In genomic region chr19:18433039-18433691, GRCh38 we compare ENCODE assay signal across 8 cellular contexts. TPM values are rescaled to one million over a fixed set of nuclear protein-coding genes. Genes with fewer than 3 reads are reported as not detected.
DNase-seq lines count a peak whose midpoint lies in the region; ATAC-seq, FAIRE-seq and TF ChIP-seq lines count a peak whose summit lies in the region.

No MANE protein-coding gene starts in this region.

- H3K9me3 ChIP-seq in kidney (ENCODE audit: control insufficient read depth in 1 of 2, low read length in 2 of 2) = no peaks in the 10 kb centered on the region

- H3K27ac ChIP-seq in kidney (ENCODE audit: low read depth in 2 of 2, low read length in 2 of 2) = peak overlapping the region; percentile 11 to 47
- H3K27ac ChIP-seq in urinary bladder (ENCODE audit: low read depth) = peak overlapping the region; percentile 39

- H3K4me3 ChIP-seq in kidney (ENCODE audit: low read length in 2 of 2) (peak overlapping the region in 1 of 2 donors; percentile 37), urinary bladder (ENCODE audit: low read depth, low read length) (peak overlapping the region; percentile 63)

- no peak overlapping the region for H3K27ac Mint-ChIP-seq in natural killer cell
- no peak overlapping the region for H3K27ac Mint-ChIP-seq in natural killer cell treated with Interleukin-12 subunit alpha and Interleukin-12 subunit beta and Interleukin-15 and Interleukin-18, amount 100 ng/mL, for 72 hours
- H3K27ac Mint-ChIP-seq in activated naive CD8-positive, alpha-beta T cell treated with anti-CD3 and anti-CD28 coated beads, Interleukin-2, amount 50 U/mL, for 24 hours = peak overlapping the region; percentile 52

- H3K4me3 Mint-ChIP-seq in natural killer cell = peak overlapping the region; percentile 35
- H3K4me3 Mint-ChIP-seq in natural killer cell treated with Interleukin-12 subunit alpha and Interleukin-12 subunit beta and Interleukin-15 and Interleukin-18, amount 100 ng/mL, for 72 hours = no peak overlapping the region
- peak overlapping the region; percentile 49 for H3K4me3 Mint-ChIP-seq in activated naive CD8-positive, alpha-beta T cell treated with anti-CD3 and anti-CD28 coated beads, Interleukin-2, amount 50 U/mL, for 24 hours

- H3K9me3 Mint-ChIP-seq in natural killer cell = no peaks in the 10 kb centered on the region
- H3K9me3 Mint-ChIP-seq in natural killer cell treated with Interleukin-12 subunit alpha and Interleukin-12 subunit beta and Interleukin-15 and Interleukin-18, amount 100 ng/mL, for 72 hours = no peaks in the 10 kb centered on the region
- no peaks in the 10 kb centered on the region for H3K9me3 Mint-ChIP-seq in activated naive CD8-positive, alpha-beta T cell treated with anti-CD3 and anti-CD28 coated beads, Interleukin-2, amount 50 U/mL, for 24 hours

- intact Hi-C loops in natural killer cell (cut with micrococcal nuclease) (no loop called here), kidney (cut with DNase I) (no loop called here)

- H3K36me3 ChIP-seq in kidney (ENCODE audit: control insufficient read depth in 1 of 2, insufficient read depth in 2 of 2, low read length in 2 of 2) = no peaks in the 10 kb centered on the region
- no peaks in the 10 kb centered on the region for H3K36me3 ChIP-seq in urinary bladder (ENCODE audit: insufficient read depth)

- H3K9ac ChIP-seq in kidney (ENCODE audit: low read length in 2 of 2) = peak overlapping the region in 1 of 2 donors; percentile 34

- H3K27me3 Mint-ChIP-seq in natural killer cell (ENCODE audit: low read depth in 2 of 2) = no peaks in the 10 kb centered on the region
- H3K27me3 Mint-ChIP-seq in natural killer cell treated with Interleukin-12 subunit alpha and Interleukin-12 subunit beta and Interleukin-15 and Interleukin-18, amount 100 ng/mL, for 72 hours = no peaks in the 10 kb centered on the region
- H3K27me3 Mint-ChIP-seq in activated naive CD8-positive, alpha-beta T cell treated with anti-CD3 and anti-CD28 coated beads, Interleukin-2, amount 50 U/mL, for 24 hours = no peaks in the 10 kb centered on the region

- peaks cover 0 to 29% of the 10 kb centered on the region in 2 donors for H3K4me1 Mint-ChIP-seq in natural killer cell
- peaks cover 0 to 13% of the 10 kb centered on the region in 2 donors for H3K4me1 Mint-ChIP-seq in natural killer cell treated with Interleukin-12 subunit alpha and Interleukin-12 subunit beta and Interleukin-15 and Interleukin-18, amount 100 ng/mL, for 72 hours (ENCODE audit: low read depth in 2 of 2)
- H3K4me1 Mint-ChIP-seq in activated naive CD8-positive, alpha-beta T cell treated with anti-CD3 and anti-CD28 coated beads, Interleukin-2, amount 50 U/mL, for 24 hours = peaks cover 31% of the 10 kb centered on the region

- 12% methylated on average over 54 of the region's 56 CpGs for WGBS in urinary bladder

- DNase-seq in natural killer cell = no peak
- DNase-seq in natural killer cell treated with Interleukin-12 subunit alpha and Interleukin-12 subunit beta and Interleukin-15 and Interleukin-18, amount 100 ng/mL, for 72 hours (ENCODE audit: low spot score) = no peak
- DNase-seq in activated naive CD8-positive, alpha-beta T cell treated with anti-CD3 and anti-CD28 coated beads, Interleukin-2, amount 50 U/mL, for 24 hours = no peak
- DNase-seq in kidney = peak; percentile 87
- DNase-seq in cerebellar nuclear complex (lab: John Stamatoyannopoulos, UW) = no peak

- no peak for FAIRE-seq in kidney (lab: Jason Lieb, UNC)

- ATAC-seq in natural killer cell = no peak
- ATAC-seq in natural killer cell treated with Interleukin-12 subunit alpha and Interleukin-12 subunit beta and Interleukin-15 and Interleukin-18, amount 100 ng/mL, for 72 hours = no peak
- ATAC-seq in activated naive CD8-positive, alpha-beta T cell treated with anti-CD3 and anti-CD28 coated beads, Interleukin-2, amount 50 U/mL, for 24 hours = no peak
- no peak for ATAC-seq in GM18520 (IDR thresholded peaks at IDR 0.05; ENCODE audit: unreplicated experiment)
- no peak for ATAC-seq in HG02610 (IDR thresholded peaks at IDR 0.05; ENCODE audit: unreplicated experiment)

- TF ChIP-seq CTCF in natural killer cell (IDR thresholded peaks at IDR 0.05) (no peak), kidney (IDR thresholded peaks at IDR 0.05; ENCODE audit: borderline replicate concordance, extremely low read depth, insufficient read depth) (no peak)

- no peaks in the 10 kb centered on the region for H3K36me3 Mint-ChIP-seq in natural killer cell
- H3K36me3 Mint-ChIP-seq in natural killer cell treated with Interleukin-12 subunit alpha and Interleukin-12 subunit beta and Interleukin-15 and Interleukin-18, amount 100 ng/mL, for 72 hours = no peaks in the 10 kb centered on the region
- H3K36me3 Mint-ChIP-seq in activated naive CD8-positive, alpha-beta T cell treated with anti-CD3 and anti-CD28 coated beads, Interleukin-2, amount 50 U/mL, for 24 hours (ENCODE audit: low read depth) = peaks cover 3% of the 10 kb centered on the region

- H3K4me1 ChIP-seq in kidney (ENCODE audit: control insufficient read depth in 1 of 2, insufficient read depth in 1 of 2, low read depth in 1 of 2, low read length in 2 of 2) = peaks cover 0 to 5% of the 10 kb centered on the region in 2 donors
- H3K4me1 ChIP-seq in urinary bladder (ENCODE audit: insufficient read depth) = peaks cover 1% of the 10 kb centered on the region

RNA-seq across cellular contexts. Expression of gene ISYNA1, which starts 4.8 kb away (rescaled TPM):
- total RNA-seq in natural killer cell (10 to 100 TPM; 39.7 to 53.6 (median 40.1) TPM), kidney (68.6 TPM), urinary bladder (26.0 TPM)
- 10 to 100 TPM; 19.0 to 25.6 TPM for total RNA-seq in natural killer cell treated with Interleukin-12 subunit alpha and Interleukin-12 subunit beta and Interleukin-15 and Interleukin-18, amount 100 ng/mL, for 72 hours
- polyA plus RNA-seq in kidney (ENCODE audit: insufficient read depth, low read depth, low replicate concordance) (101 TPM), urinary bladder (35.6 TPM)

RNA-seq across cellular contexts. Expression of gene SSBP4, which starts 14.0 kb away (rescaled TPM):
- 100 to 1,000 TPM; 137 to 169 (median 158) TPM for total RNA-seq in natural killer cell
- total RNA-seq in natural killer cell treated with Interleukin-12 subunit alpha and Interleukin-12 subunit beta and Interleukin-15 and Interleukin-18, amount 100 ng/mL, for 72 hours = 100 to 1,000 TPM; 112 to 271 TPM
- total RNA-seq in kidney = 64.9 TPM
- polyA plus RNA-seq in kidney (ENCODE audit: insufficient read depth, low read depth, low replicate concordance) = 74.9 TPM
- 28.8 TPM for total RNA-seq in urinary bladder
- polyA plus RNA-seq in urinary bladder = 81.3 TPM

RNA-seq across cellular contexts. Expression of gene LRRC25, which starts 35.7 kb away (rescaled TPM):
- 10 to 100 TPM in 2 of 3 donors, 1 to 10 TPM in 1; 3.9 to 28.2 (median 12.0) TPM for total RNA-seq in natural killer cell
- total RNA-seq in natural killer cell treated with Interleukin-12 subunit alpha and Interleukin-12 subunit beta and Interleukin-15 and Interleukin-18, amount 100 ng/mL, for 72 hours = not detected
- 13.1 TPM for total RNA-seq in kidney
- polyA plus RNA-seq in kidney (ENCODE audit: insufficient read depth, low read depth, low replicate concordance) = 2.7 TPM
- total RNA-seq in urinary bladder = 2.9 TPM
- polyA plus RNA-seq in urinary bladder = 7.0 TPM

RNA-seq across cellular contexts. Expression of gene GDF15, which starts 47.2 kb away (rescaled TPM):
- total RNA-seq in natural killer cell = 1 to 10 TPM in 1 of 3 donors, under 1 TPM in 1, not detected in 1; 0.85 to 1.5 TPM
- under 1 TPM in 1 of 2 donors, not detected in 1; 0.71 TPM for total RNA-seq in natural killer cell treated with Interleukin-12 subunit alpha and Interleukin-12 subunit beta and Interleukin-15 and Interleukin-18, amount 100 ng/mL, for 72 hours
- total RNA-seq in kidney = 51.2 TPM
- polyA plus RNA-seq in kidney (ENCODE audit: insufficient read depth, low read depth, low replicate concordance) = 154 TPM
- 12.5 TPM for total RNA-seq in urinary bladder
- 58.2 TPM for polyA plus RNA-seq in urinary bladder
